In the genomic region with DNA sequence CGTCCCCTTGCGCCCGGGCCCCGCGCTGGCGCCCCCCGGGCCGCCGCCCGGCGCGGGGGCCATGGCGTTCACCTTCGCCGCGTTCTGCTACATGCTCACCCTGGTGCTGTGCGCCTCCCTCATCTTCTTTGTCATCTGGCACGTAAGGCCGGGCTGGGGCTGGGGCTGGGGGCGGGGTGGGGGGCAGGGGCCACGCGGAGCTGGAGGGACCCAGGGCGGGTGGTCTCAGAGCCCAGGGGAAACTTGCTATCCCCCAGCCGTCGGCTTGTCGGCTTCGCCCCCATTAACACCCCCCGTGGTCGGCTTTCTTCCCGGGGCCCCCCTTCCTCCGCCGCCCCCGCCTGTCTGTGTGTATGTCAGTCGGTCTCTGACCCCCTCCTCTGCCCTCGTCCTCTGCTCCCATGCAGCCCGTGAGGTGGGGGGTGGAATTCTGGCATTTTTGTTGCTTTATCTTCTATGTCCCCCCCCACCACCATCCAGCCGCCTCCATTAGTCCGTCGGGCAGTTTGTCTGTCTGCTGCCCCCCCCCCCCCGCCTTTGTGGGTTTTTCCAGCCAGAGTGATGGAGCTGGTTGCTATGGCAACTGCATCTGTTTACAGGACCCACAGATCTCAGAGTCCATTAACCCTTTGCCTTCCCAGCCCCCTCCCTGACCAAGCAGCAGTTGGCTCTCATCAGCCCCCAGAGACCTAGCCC, we compare ENCODE assay signal across 8 cellular contexts. TPM values are rescaled to one million over a fixed set of nuclear protein-coding genes. Genes with fewer than 3 reads are reported as not detected.
DNase-seq lines count a peak whose midpoint lies in the region; ATAC-seq and TF ChIP-seq lines count a peak whose summit lies in the region.

No MANE protein-coding gene starts in this region.

- H3K27ac ChIP-seq in neural cell (ENCODE audit: low read length), result peak overlapping the region; percentile 98

- DNase-seq in Caco-2 (peak in 1 of 2 experiments; percentile 55), astrocyte of the cerebellum (ENCODE audit: low read depth) (no peak), C1 segment of cervical spinal cord (lab: John Stamatoyannopoulos, UW) (no peak), GM19238 (ENCODE audit: insufficient read length, low spot score) (no peak), inferior parietal cortex (ENCODE audit: extremely low spot score) (no peak)

- no TSS peak for BruUV-seq in Caco-2 (replicated peaks; lab: Mats Ljungman, UMichigan)

- no peak for TF ChIP-seq RAD21 in Ishikawa (IDR thresholded peaks at IDR 0.05; ENCODE audit: low read depth)
- TF ChIP-seq RAD21 in neural cell (conservative IDR thresholded peaks at IDR 0.05), result no peak

- H3K27me3 Mint-ChIP-seq in Caco-2 (ENCODE audit: insufficient read depth, unreplicated experiment), result no peaks in the 10 kb centered on the region

- no peak for TF ChIP-seq EP300 in Ishikawa (IDR thresholded peaks at IDR 0.05; ENCODE audit: borderline replicate concordance)
- no peak for TF ChIP-seq EP300 in neural cell (conservative IDR thresholded peaks at IDR 0.05; ENCODE audit: poor library complexity, severe bottlenecking)

- peaks cover 54% of the 10 kb centered on the region for H3K79me2 ChIP-seq in neural cell (replicated peaks; ENCODE audit: insufficient read depth, low read length)

- no peaks in the 10 kb centered on the region for H3K9me2 ChIP-seq in neural cell (ENCODE audit: insufficient read depth, low read length)

- POLR2A ChIA-PET in Caco-2 (lab: Charles Lee), result interaction anchor here (1.0 kb wide), 1 partner anchor 10 kb away, joined by 13 read pairs; the partner anchor contains the start of gene YIF1A

- H3K4me3 ChIP-seq in Caco-2 (ENCODE audit: low read depth, low read length), result peak overlapping the region; percentile 56
- H3K4me3 ChIP-seq in astrocyte of the cerebellum (ENCODE audit: low read depth, low read length), result peak overlapping the region; percentile 15
- H3K4me3 ChIP-seq in neural cell (ENCODE audit: low read length), result peak overlapping the region; percentile 76

- no peaks in the 10 kb centered on the region for H3K9me3 Mint-ChIP-seq in Caco-2 (ENCODE audit: unreplicated experiment)

- peak overlapping the region; percentile 43 for H3K27ac Mint-ChIP-seq in Caco-2 (ENCODE audit: unreplicated experiment)

- H3K27me3 ChIP-seq in Caco-2 (replicated peaks; ENCODE audit: control insufficient read depth, insufficient read depth, low read length), result no peaks in the 10 kb centered on the region
- H3K27me3 ChIP-seq in neural cell (ENCODE audit: insufficient read depth, low read depth, low read length), result no peaks in the 10 kb centered on the region

- TF ChIP-seq CTCF in Caco-2 (IDR thresholded peaks at IDR 0.05; ENCODE audit: insufficient read depth in 1 of 2, low read depth in 1 of 2, low read length in 1 of 2, severe bottlenecking in 1 of 2, unreplicated experiment in 1 of 2) (no peak), astrocyte of the cerebellum (IDR thresholded peaks at IDR 0.05; ENCODE audit: low read depth, low read length, missing control alignments) (no peak), neural cell (IDR thresholded peaks at IDR 0.05; ENCODE audit: poor library complexity, severe bottlenecking) (no peak)

- peak overlapping the region; percentile 73 for H3K4me3 Mint-ChIP-seq in Caco-2 (ENCODE audit: unreplicated experiment)

- peaks cover 4% of the 10 kb centered on the region for H3F3A ChIP-seq in neural cell (ENCODE audit: insufficient read depth, low read length, poor library complexity, severe bottlenecking)

- peaks cover 64% of the 10 kb centered on the region for H3K36me3 Mint-ChIP-seq in Caco-2 (ENCODE audit: insufficient read depth, unreplicated experiment)

- peak overlapping the region; percentile 77 for H3K4me2 ChIP-seq in neural cell (ENCODE audit: low read length)

- in situ Hi-C loops in astrocyte of the cerebellum (cut with HindIII; ENCODE audit: low sequenced_read_pairs), result loop anchor here (10.0 kb wide), 1 partner anchor 56 kb away; the partner anchor contains the start of gene RIN1

- peaks cover 26% of the 10 kb centered on the region for H3K4me1 Mint-ChIP-seq in Caco-2 (ENCODE audit: low read depth, unreplicated experiment)

- H3K36me3 ChIP-seq in Caco-2 (ENCODE audit: control insufficient read depth, insufficient read depth, low read length) (peaks cover 4% of the 10 kb centered on the region; the same call in 1 of the 2 replicates), neural cell (ENCODE audit: insufficient read depth, low read length) (no peaks in the 10 kb centered on the region)

- no peaks in the 10 kb centered on the region for H3K9me3 ChIP-seq in Caco-2
- no peaks in the 10 kb centered on the region for H3K9me3 ChIP-seq in neural cell (ENCODE audit: low read length)

- no peak for ATAC-seq in HG02938 (IDR thresholded peaks at IDR 0.05; ENCODE audit: unreplicated experiment)

- intact Hi-C loops in Caco-2 (cut with micrococcal nuclease; ENCODE audit: unreplicated experiment), result no loop called here

- H3K4me1 ChIP-seq in Caco-2, result peaks cover 11% of the 10 kb centered on the region

- H2AFZ ChIP-seq in neural cell (ENCODE audit: low read depth, low read length), result no peak overlapping the region

- H3K9ac ChIP-seq in neural cell (ENCODE audit: low read length), result peak overlapping the region; percentile 99

- peaks cover 8% of the 10 kb centered on the region for H4K20me1 ChIP-seq in neural cell (ENCODE audit: insufficient read depth)

- CTCF ChIA-PET in Caco-2 (lab: Charles Lee), result interaction anchor here (0.6 kb wide), 1 partner anchor 34 kb away, joined by 4 read pairs; no protein-coding TSS in a partner anchor

TF ChIP-seq in Ishikawa, 13 proteins besides CTCF, POLR2A, EP300 and RAD21:
- TF ChIP-seq EGR1 (IDR thresholded peaks at IDR 0.05) (peak; percentile 8; the same call in 1 of the 2 replicates), ZBTB7A (IDR thresholded peaks at IDR 0.05; ENCODE audit: low read depth) (no peak; the same call in 1 of the 2 replicates), FOXM1 (IDR thresholded peaks at IDR 0.05; ENCODE audit: borderline replicate concordance, low read depth) (no peak), TAF1 (IDR thresholded peaks at IDR 0.05; ENCODE audit: low read depth) (no peak)

TF ChIP-seq in neural cell, 6 proteins besides CTCF, POLR2A, EP300 and RAD21:
- TF ChIP-seq MXI1 (conservative IDR thresholded peaks at IDR 0.05; ENCODE audit: poor library complexity, severe bottlenecking) (peak; percentile 4), SMC3 (conservative IDR thresholded peaks at IDR 0.05; ENCODE audit: poor library complexity) (no peak)
TF ChIP-seq in neural cell: peak in this region for 1.

RNA-seq across cellular contexts. Expression of gene CNIH2, which starts 0.6 kb away (rescaled TPM):
- 4.9 and 6.1 TPM in 2 replicates for total RNA-seq in Caco-2 (2022)
- polyA plus RNA-seq in neural cell, result 47.9 and 54.5 TPM in 2 replicates
- polyA minus RNA-seq in neural cell, result 63.8 and 84.4 TPM in 2 replicates

RNA-seq across cellular contexts. Expression of gene RAB1B, which starts 10.1 kb away (rescaled TPM):
- 128 and 132 TPM in 2 replicates for total RNA-seq in Caco-2 (2022)
- 27.2 and 27.9 TPM in 2 replicates for polyA plus RNA-seq in neural cell
- polyA minus RNA-seq in neural cell, result 24.8 and 29.9 TPM in 2 replicates

RNA-seq across cellular contexts. Expression of gene YIF1A, which starts 10.4 kb away (rescaled TPM):
- total RNA-seq in Caco-2 (2022), result 140 and 159 TPM in 2 replicates
- 40.3 and 51.2 TPM in 2 replicates for polyA plus RNA-seq in neural cell
- 19.8 and 21.9 TPM in 2 replicates for polyA minus RNA-seq in neural cell

RNA-seq across cellular contexts. Expression of gene TMEM151A, which starts 13.2 kb away (rescaled TPM):
- 0.68 and 0.88 TPM in 2 replicates for total RNA-seq in Caco-2 (2022)
- polyA plus RNA-seq in neural cell, result 5.3 and 8.4 TPM in 2 replicates
- polyA minus RNA-seq in neural cell, result 6.3 and 7.3 TPM in 2 replicates

RNA-seq across cellular contexts. Expression of gene KLC2, which starts 21.0 kb away (rescaled TPM):
- total RNA-seq in Caco-2 (2022), result 49.5 and 53.1 TPM in 2 replicates
- 45.6 and 49.6 TPM in 2 replicates for polyA plus RNA-seq in neural cell
- 60.3 and 76.2 TPM in 2 replicates for polyA minus RNA-seq in neural cell

Comparison
In these comparisons a context has a peak if more than half of its experiments do, and no peak if none do; other contexts are left out.
1. H3K4me3 ChIP-seq: peak in every context shown above with its lines; median percentile 76 in neural cell; 56 in Caco-2; 15 in astrocyte of the cerebellum.